ENCODE assay signal across 1 cellular context in genomic region chr12:124445121-124445718, GRCh38.
TF ChIP-seq lines count a peak whose summit lies in the region.

No MANE protein-coding gene starts in this region.

TF ChIP-seq in HepG2, 621 proteins besides CTCF, POLR2A, EP300 and RAD21 (continued from another document):
- TF ChIP-seq ZNF770 (CRISPR knock-in tag; IDR thresholded peaks at IDR 0.05) (no peak), GFI1 (CRISPR knock-in tag; IDR thresholded peaks at IDR 0.05; ENCODE audit: borderline replicate concordance) (no peak), ZNF780A (CRISPR knock-in tag; IDR thresholded peaks at IDR 0.05) (no peak), NFYB (CRISPR knock-in tag; IDR thresholded peaks at IDR 0.05) (no peak), IRF2 (CRISPR knock-in tag; IDR thresholded peaks at IDR 0.05) (no peak)
